Comparison of ENCODE assay signal across 1 cellular context in the genomic region with DNA sequence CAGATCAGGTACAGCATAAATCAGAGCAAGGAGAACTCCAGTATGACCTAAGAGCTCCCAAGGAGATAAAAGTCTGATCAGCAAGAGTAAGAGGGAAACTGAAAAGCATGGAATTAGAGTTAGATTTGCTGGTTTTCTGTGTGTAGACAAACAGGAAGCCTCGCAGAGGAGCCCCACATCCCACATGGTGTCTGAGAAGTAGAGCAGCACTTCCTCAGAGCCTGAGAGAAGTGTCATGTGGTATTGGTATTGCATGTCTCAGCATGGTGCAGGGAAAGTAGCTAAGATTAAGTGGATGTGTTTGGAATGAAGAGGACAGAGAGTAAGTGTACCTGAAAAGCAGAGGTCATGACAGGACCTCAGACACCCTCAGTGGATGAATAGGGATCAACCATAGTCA.
TF ChIP-seq lines count a peak whose summit lies in the region.

No MANE protein-coding gene starts in this region.

TF ChIP-seq in H1, 55 proteins besides CTCF, POLR2A, EP300 and RAD21:
- no peak for TF ChIP-seq BRCA1 (IDR thresholded peaks at IDR 0.05; ENCODE audit: low read depth, low read length)
- TF ChIP-seq RFX5 (IDR thresholded peaks at IDR 0.05; ENCODE audit: borderline replicate concordance, low read depth, low read length): no peak
- TF ChIP-seq GABPA (IDR thresholded peaks at IDR 0.05; ENCODE audit: borderline replicate concordance, insufficient read depth, low read length): no peak
- no peak for TF ChIP-seq SIX5 (IDR thresholded peaks at IDR 0.05; ENCODE audit: low read depth, low read length)
- no peak for TF ChIP-seq TBP (IDR thresholded peaks at IDR 0.05; ENCODE audit: low read depth, low read length)
- TF ChIP-seq KDM1A (IDR thresholded peaks at IDR 0.05; ENCODE audit: borderline replicate concordance, low read length): no peak
- TF ChIP-seq MAFK (IDR thresholded peaks at IDR 0.05; ENCODE audit: low read depth, low read length): no peak
- no peak for TF ChIP-seq CHD7 (IDR thresholded peaks at IDR 0.05; ENCODE audit: insufficient replicate concordance, low read length)
- TF ChIP-seq FOSL1 (IDR thresholded peaks at IDR 0.05; ENCODE audit: insufficient read depth, low read depth, low read length): no peak
- TF ChIP-seq SIRT6 (IDR thresholded peaks at IDR 0.05; ENCODE audit: low read length): no peak
- no peak for TF ChIP-seq KDM4A (IDR thresholded peaks at IDR 0.05; ENCODE audit: low read depth, low read length, severe bottlenecking)
- TF ChIP-seq SIN3A (conservative IDR thresholded peaks at IDR 0.05 in 1 of 2, IDR thresholded peaks at IDR 0.05 in 1 of 2; ENCODE audit: low read depth in 1 of 2, low read length in 2 of 2): no peak
- TF ChIP-seq JUN (IDR thresholded peaks at IDR 0.05; ENCODE audit: low read depth, low read length): no peak
- TF ChIP-seq YY1 (IDR thresholded peaks at IDR 0.05; ENCODE audit: low read depth, low read length): no peak
- no peak for TF ChIP-seq RBBP5 (IDR thresholded peaks at IDR 0.05; ENCODE audit: borderline replicate concordance, low read depth, low read length)
- TF ChIP-seq CBX5 (IDR thresholded peaks at IDR 0.05; ENCODE audit: low read depth, low read length): no peak
- no peak for TF ChIP-seq CBX8 (IDR thresholded peaks at IDR 0.05; ENCODE audit: borderline replicate concordance, low read depth, low read length)
- no peak for TF ChIP-seq CHD1 (IDR thresholded peaks at IDR 0.05; ENCODE audit: low read depth, low read length)
